Comparison of ENCODE assay signal across 8 cellular contexts in genomic region chr2:233354971-233355574, GRCh38. TPM values are rescaled to one million over a fixed set of nuclear protein-coding genes. Genes with fewer than 3 reads are reported as not detected.
A peak's percentile ranks its signal among the peaks of the same experiment; 100 is the strongest.
DNase-seq lines count a peak whose midpoint lies in the region; ATAC-seq and TF ChIP-seq lines count a peak whose summit lies in the region.

No MANE protein-coding gene starts in this region.

- peak; percentile 35 for DNase-seq in stimulated activated CD4-positive, alpha-beta T cell treated with anti-CD3 and anti-CD28 coated beads, Interleukin-15, amount 100 ng/mL, for 24 hours
- no peak for DNase-seq in stimulated activated CD4-positive, alpha-beta T cell treated with anti-CD3 and anti-CD28 coated beads, Interleukin-4, amount 100 ng/mL, for 24 hours
- no peak for DNase-seq in activated T-helper 2 cell treated with anti-CD3 and anti-CD28 coated beads, Interferon-gamma antibody, Interleukin-2, Interleukin-4, amounts not matched to agents 10 μg/mL and 5 μg/mL and 100 μg/mL, durations not matched to agents 14 hours and 24 hours and 36 hours (ENCODE audit: low spot score)
- DNase-seq in right atrium auricular region (ENCODE audit: low spot score) (no peak), sciatic nerve (ENCODE audit: low spot score) (peak; percentile 70), globus pallidus (ENCODE audit: low spot score) (no peak), islet precursor cell (no peak)

- ATAC-seq in sciatic nerve = no peak

- H3K4me3 Mint-ChIP-seq in activated T-helper 2 cell treated with anti-CD3 and anti-CD28 coated beads, Interferon-gamma antibody, Interleukin-2, Interleukin-4, amounts not matched to agents 10 μg/mL and 5 μg/mL and 100 μg/mL, durations not matched to agents 14 hours and 24 hours and 36 hours (ENCODE audit: low read depth) = peak overlapping the region; percentile 83

- peaks cover 34% of the 10 kb centered on the region for H3K36me3 Mint-ChIP-seq in activated T-helper 2 cell treated with anti-CD3 and anti-CD28 coated beads, Interferon-gamma antibody, Interleukin-2, Interleukin-4, amounts not matched to agents 10 μg/mL and 5 μg/mL and 100 μg/mL, durations not matched to agents 14 hours and 24 hours and 36 hours (ENCODE audit: low read depth)

- H3K27me3 ChIP-seq in right atrium auricular region = no peaks in the 10 kb centered on the region

- H3K4me1 Mint-ChIP-seq in activated T-helper 2 cell treated with anti-CD3 and anti-CD28 coated beads, Interferon-gamma antibody, Interleukin-2, Interleukin-4, amounts not matched to agents 10 μg/mL and 5 μg/mL and 100 μg/mL, durations not matched to agents 14 hours and 24 hours and 36 hours (ENCODE audit: low read depth) = peaks cover 64% of the 10 kb centered on the region

- H3K27ac ChIP-seq in right atrium auricular region = peak overlapping the region in 1 of 2 donors; percentile 46

- peak overlapping the region; percentile 62 for H3K27ac Mint-ChIP-seq in activated T-helper 2 cell treated with anti-CD3 and anti-CD28 coated beads, Interferon-gamma antibody, Interleukin-2, Interleukin-4, amounts not matched to agents 10 μg/mL and 5 μg/mL and 100 μg/mL, durations not matched to agents 14 hours and 24 hours and 36 hours

- no peaks in the 10 kb centered on the region for H3K9me3 Mint-ChIP-seq in activated T-helper 2 cell treated with anti-CD3 and anti-CD28 coated beads, Interferon-gamma antibody, Interleukin-2, Interleukin-4, amounts not matched to agents 10 μg/mL and 5 μg/mL and 100 μg/mL, durations not matched to agents 14 hours and 24 hours and 36 hours

- H3K27me3 Mint-ChIP-seq in activated T-helper 2 cell treated with anti-CD3 and anti-CD28 coated beads, Interferon-gamma antibody, Interleukin-2, Interleukin-4, amounts not matched to agents 10 μg/mL and 5 μg/mL and 100 μg/mL, durations not matched to agents 14 hours and 24 hours and 36 hours (ENCODE audit: low read depth) = no peaks in the 10 kb centered on the region

- no peaks in the 10 kb centered on the region for H3K9me3 ChIP-seq in right atrium auricular region

- H3K36me3 ChIP-seq in right atrium auricular region = no peaks in the 10 kb centered on the region

- intact Hi-C loops in activated T-helper 2 cell treated with anti-CD3 and anti-CD28 coated beads, Interferon-gamma antibody, Interleukin-2, Interleukin-4, amounts not matched to agents 10 μg/mL and 5 μg/mL and 100 μg/mL, durations not matched to agents 14 hours and 24 hours and 36 hours (cut with micrococcal nuclease) = loop anchor here (5.0 kb wide), 2 partner anchors 62 to 87 kb away; no protein-coding TSS in a partner anchor
- intact Hi-C loops in sciatic nerve (cut with DNase I) = loop anchor here (10.0 kb wide), 1 partner anchor 90 kb away; no protein-coding TSS in a partner anchor

- H3K4me1 ChIP-seq in right atrium auricular region = peaks cover 0 to 22% of the 10 kb centered on the region in 2 donors

- TF ChIP-seq EP300 in Ishikawa (IDR thresholded peaks at IDR 0.05; ENCODE audit: borderline replicate concordance) = no peak

- H3K4me3 ChIP-seq in right atrium auricular region = peak overlapping the region; percentile 67 to 75

- no peak for TF ChIP-seq CTCF in right atrium auricular region (IDR thresholded peaks at IDR 0.05)

- TF ChIP-seq RAD21 in Ishikawa (IDR thresholded peaks at IDR 0.05; ENCODE audit: low read depth) = no peak

TF ChIP-seq in Ishikawa, 13 proteins besides CTCF, POLR2A, EP300 and RAD21:
- TF ChIP-seq ZBTB7A (IDR thresholded peaks at IDR 0.05; ENCODE audit: low read depth) (0 out of 2 replicates have a peak, but pooled peaks have one; percentile 4), CEBPB (IDR thresholded peaks at IDR 0.05) (no peak), MAX (IDR thresholded peaks at IDR 0.05) (no peak)
TF ChIP-seq in Ishikawa: peak in this region for 1.

RNA-seq across cellular contexts. Expression of gene DGKD, which starts 0.8 kb away (rescaled TPM):
- 52.3 and 58.3 TPM in 2 replicates for total RNA-seq in activated T-helper 2 cell treated with anti-CD3 and anti-CD28 coated beads, Interferon-gamma antibody, Interleukin-2, Interleukin-4, amounts not matched to agents 10 μg/mL and 5 μg/mL and 100 μg/mL, durations not matched to agents 14 hours and 24 hours and 36 hours
- 10 to 100 TPM; 18.4 to 40.1 TPM for total RNA-seq in right atrium auricular region
- total RNA-seq in sciatic nerve = 35.8 TPM

RNA-seq across cellular contexts. Expression of gene SAG, which starts 47.5 kb away (rescaled TPM):
- total RNA-seq in activated T-helper 2 cell treated with anti-CD3 and anti-CD28 coated beads, Interferon-gamma antibody, Interleukin-2, Interleukin-4, amounts not matched to agents 10 μg/mL and 5 μg/mL and 100 μg/mL, durations not matched to agents 14 hours and 24 hours and 36 hours = 0.05 TPM in 1 of 2 replicates, not detected in the other
- total RNA-seq in right atrium auricular region = 1 to 10 TPM in 1 of 2 donors, not detected in 1; 2.9 TPM
- total RNA-seq in sciatic nerve = not detected

Comparison
In these comparisons a context has a peak if more than half of its experiments do, and no peak if none do; other contexts are left out.
1. DNase-seq: peak in stimulated activated CD4-positive, alpha-beta T cell treated with anti-CD3 and anti-CD28 coated beads, Interleukin-15, amount 100 ng/mL, for 24 hours (single experiment) and sciatic nerve (single experiment); none in stimulated activated CD4-positive, alpha-beta T cell treated with anti-CD3 and anti-CD28 coated beads, Interleukin-4, amount 100 ng/mL, for 24 hours (single experiment), activated T-helper 2 cell treated with anti-CD3 and anti-CD28 coated beads, Interferon-gamma antibody, Interleukin-2, Interleukin-4, amounts not matched to agents 10 μg/mL and 5 μg/mL and 100 μg/mL, durations not matched to agents 14 hours and 24 hours and 36 hours (single experiment), right atrium auricular region (single experiment), globus pallidus (single experiment) and islet precursor cell (single experiment).